In genomic region chr10:34575882-34576281, GRCh38 we compare ENCODE assay signal across 20 cellular contexts.
DNase-seq lines count a peak whose midpoint lies in the region; FAIRE-seq and TF ChIP-seq lines count a peak whose summit lies in the region.
"Had no signal": no experiment of that assay in that cellular context is flagged by ENCODE, and none has a peak within 500 bp of the region (broad histone marks: within the 10 kb centered on the region; RNA-seq: fewer than 3 reads in every experiment).

No MANE protein-coding gene starts in this region.

- TF ChIP-seq POLR2A in H54 (IDR thresholded peaks at IDR 0.05; ENCODE audit: low read depth, low read length) = no peak

- CTCF ChIA-PET in SK-N-SH (lab: Yijun Ruan, JAX) = interaction anchor here (1.1 to 1.2 kb wide), 2 partner anchors 27 to 63 kb away, joined by 3 read pairs; no protein-coding TSS in a partner anchor

- TF ChIP-seq EP300 in SK-N-SH (IDR thresholded peaks at IDR 0.05; ENCODE audit: borderline replicate concordance in 1 of 2, low read depth in 1 of 2, low read length in 1 of 2) = no peak

- WGBS in SK-N-SH (ENCODE audit: low lambda C conversion rate) = 60% methylated on average over 3 of the region's 3 CpGs

- DNase-seq in H54 (ENCODE audit: insufficient read length, low spot score) (peak; percentile 10), SK-N-SH (no peak), fibroblast of pulmonary artery (ENCODE audit: low read depth) (peak; percentile 39), renal cortical epithelial cell (ENCODE audit: low read depth) (peak; percentile 87), NCI-H446 treated with DMSO at 0.1 percent for 48 hours (lab: John Stamatoyannopoulos, UW) (no peak), NCI-H748 treated with DMSO at 0.1 percent for 48 hours (lab: John Stamatoyannopoulos, UW) (no peak), D341Med (ENCODE audit: low spot score) (no peak)
- DNase-seq in activated CD4-positive, CD25-positive, alpha-beta regulatory T cell treated with anti-CD3 and anti-CD28 coated beads, Interleukin-2, amount 50 U/mL, for 72 hours = no peak
- DNase-seq: activated CD8-positive, alpha-beta T cell treated with anti-CD3 and anti-CD28 coated beads for 36 hours; activated naive CD8-positive, alpha-beta T cell treated with anti-CD3 and anti-CD28 coated beads for 36 hours; activated T-cell treated with anti-CD3 and anti-CD28 coated beads, Interleukin-2, amount 50 U/mL, for 48 hours; esophagus squamous epithelium; GOT3; left colon; MV-4-11; NCI-H187; right cardiac atrium; Right ventricle myocardium superior; T-helper 1 cell had no signal

- no peaks in the 10 kb centered on the region for H4K20me1 ChIP-seq in SK-N-SH (ENCODE audit: insufficient read depth)

- peak overlapping the region in 1 of 2 experiments; percentile 13; a peak in 1 of 4 replicates for H3K27ac ChIP-seq in SK-N-SH (ENCODE audit: low read depth in 2 of 2, low read length in 1 of 2)
- H3K27ac ChIP-seq: C4-2B, esophagus squamous epithelium had no signal

- no peak for TF ChIP-seq RAD21 in SK-N-SH (IDR thresholded peaks at IDR 0.05; ENCODE audit: low read length)

- POLR2A ChIA-PET in SK-N-SH (lab: Yijun Ruan, JAX) = no interaction called here

- no peak overlapping the region for H2AFZ ChIP-seq in SK-N-SH (ENCODE audit: low read depth)

- no peak overlapping the region for H3K9ac ChIP-seq in SK-N-SH

- peak overlapping the region; percentile 23 for H3K4me2 ChIP-seq in SK-N-SH

- no peak for TF ChIP-seq CTCF in SK-N-SH (IDR thresholded peaks at IDR 0.05)
- TF ChIP-seq CTCF in fibroblast of pulmonary artery (IDR thresholded peaks at IDR 0.05; ENCODE audit: low read length, missing control alignments) = no peak

- H3K4me3 ChIP-seq in SK-N-SH (ENCODE audit: low read depth in 2 of 2, low read length in 1 of 2) = no peak overlapping the region
- no peak overlapping the region for H3K4me3 ChIP-seq in fibroblast of pulmonary artery (replicated peaks; ENCODE audit: low read depth, low read length)
- H3K4me3 ChIP-seq: esophagus squamous epithelium had no signal

- H3K36me3 ChIP-seq in SK-N-SH (replicated peaks in 1 of 2; ENCODE audit: control insufficient read depth in 1 of 2, insufficient read depth in 2 of 2, low read length in 1 of 2) = no peaks in the 10 kb centered on the region
- H3K36me3 ChIP-seq: esophagus squamous epithelium had no signal

- H3K79me2 ChIP-seq in SK-N-SH (ENCODE audit: insufficient read depth) = peaks cover 46% of the 10 kb centered on the region

- H3K27me3 ChIP-seq in SK-N-SH (ENCODE audit: insufficient read depth) = no peaks in the 10 kb centered on the region
- H3K27me3 ChIP-seq: esophagus squamous epithelium had no signal

- FAIRE-seq in H54 (lab: Jason Lieb, UNC) = peak; percentile 89

- H3F3A ChIP-seq in SK-N-SH (replicated peaks; ENCODE audit: insufficient read depth) = peaks cover 3% of the 10 kb centered on the region

- no peaks in the 10 kb centered on the region for H3K9me3 ChIP-seq in SK-N-SH
- H3K9me3 ChIP-seq: esophagus squamous epithelium had no signal

- peaks cover 3 to 31% of the 10 kb centered on the region in 2 experiments for H3K4me1 ChIP-seq in SK-N-SH (ENCODE audit: control insufficient read depth in 1 of 2, insufficient read depth in 2 of 2, low read depth in 1 of 2, low read length in 1 of 2)

- no peaks in the 10 kb centered on the region for H3K9me2 ChIP-seq in SK-N-SH

TF ChIP-seq in SK-N-SH, 30 proteins besides CTCF, POLR2A, EP300 and RAD21:
- no peak for TF ChIP-seq FOXJ3 (CRISPR knock-in tag; IDR thresholded peaks at IDR 0.05)
- TF ChIP-seq FOSL2 (IDR thresholded peaks at IDR 0.05; ENCODE audit: borderline replicate concordance, low read depth) = peak; percentile 12; the same call in 1 of the 2 replicates
- TF ChIP-seq TCF12 (IDR thresholded peaks at IDR 0.05) = peak; percentile 25; the same call in 1 of the 2 replicates

Comparison
In these comparisons a context has a peak if more than half of its experiments do, and no peak if none do; other contexts are left out.
1. DNase-seq: peak in H54 (single experiment), fibroblast of pulmonary artery (single experiment) and renal cortical epithelial cell (single experiment); none in SK-N-SH (single experiment), activated CD4-positive, CD25-positive, alpha-beta regulatory T cell treated with anti-CD3 and anti-CD28 coated beads, Interleukin-2, amount 50 U/mL, for 72 hours (single experiment), NCI-H446 treated with DMSO at 0.1 percent for 48 hours (single experiment), NCI-H748 treated with DMSO at 0.1 percent for 48 hours (single experiment) and D341Med (single experiment).